Comparison of ENCODE assay signal across 20 cellular contexts in the genomic region with DNA sequence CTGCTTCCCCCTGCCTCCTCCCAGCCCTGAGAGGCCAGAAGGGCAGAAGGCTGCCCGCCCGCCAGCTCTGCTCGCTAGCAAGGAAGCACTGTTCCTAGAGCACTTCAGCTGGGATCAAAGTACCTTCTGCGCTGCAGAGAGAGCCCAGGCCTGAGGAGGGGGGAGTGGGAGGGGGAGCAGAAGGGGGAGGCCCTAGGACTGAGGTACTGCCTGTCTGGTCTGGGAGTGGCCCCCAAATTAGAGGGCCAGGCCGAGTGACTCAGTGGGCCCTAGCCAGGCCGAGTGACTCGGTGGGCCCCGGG. TPM values are rescaled to one million over a fixed set of nuclear protein-coding genes. Genes with fewer than 3 reads are reported as not detected.
DNase-seq lines count a peak whose midpoint lies in the region; ATAC-seq and TF ChIP-seq lines count a peak whose summit lies in the region.
"Had no signal": no experiment of that assay in that cellular context is flagged by ENCODE, and none has a peak within 500 bp of the region (broad histone marks: within the 10 kb centered on the region; RNA-seq: fewer than 3 reads in every experiment).

No MANE protein-coding gene starts in this region.

- POLR2A ChIA-PET in RWPE1 (lab: Yijun Ruan, JAX; ENCODE audit: low non-redundant PET), result no interaction called here

- H3K4me2 ChIP-seq in trophoblast cell (ENCODE audit: low read length), result no peak overlapping the region

- H3K79me1 ChIP-seq in trophoblast cell (ENCODE audit: low read length), result peaks cover 16% of the 10 kb centered on the region

- no peak overlapping the region for H3K14ac ChIP-seq in trophoblast cell (ENCODE audit: low read length)

- H3K4me1 ChIP-seq in lower lobe of right lung (peaks cover 4% of the 10 kb centered on the region), thoracic aorta (ENCODE audit: control insufficient read depth in 1 of 2, low read depth in 2 of 2) (peaks cover 15 to 70% of the 10 kb centered on the region in 2 donors), trophoblast cell (ENCODE audit: control insufficient read depth in 1 of 2, insufficient read depth in 2 of 2, low read length in 2 of 2) (peaks cover 7 to 16% of the 10 kb centered on the region in 2 experiments)

- H3K18ac ChIP-seq in trophoblast cell (ENCODE audit: low read length), result no peak overlapping the region

- no peak overlapping the region for H2BK12ac ChIP-seq in trophoblast cell (ENCODE audit: low read length)

- intact Hi-C loops in lower lobe of right lung (cut with DNase I), result no loop called here

- H3K36me3 Mint-ChIP-seq in effector memory CD8-positive, alpha-beta T cell (ENCODE audit: insufficient read depth), result no peaks in the 10 kb centered on the region
- H3K36me3 Mint-ChIP-seq: CD8-positive, alpha-beta T cell had no signal

- H3K4me3 Mint-ChIP-seq in effector memory CD8-positive, alpha-beta T cell, result no peak overlapping the region
- H3K4me3 Mint-ChIP-seq: CD8-positive, alpha-beta T cell had no signal

- no peak overlapping the region for H3K4ac ChIP-seq in trophoblast cell (ENCODE audit: low read depth, low read length)

- H3K4me1 Mint-ChIP-seq in effector memory CD8-positive, alpha-beta T cell (ENCODE audit: low read depth in 2 of 2), result no peaks in the 10 kb centered on the region

- TF ChIP-seq CTCF in RWPE1 (conservative IDR thresholded peaks at IDR 0.05; ENCODE audit: low read depth) (no peak), lower lobe of right lung (IDR thresholded peaks at IDR 0.05) (no peak), thoracic aorta (IDR thresholded peaks at IDR 0.05) (no peak)

- no peak overlapping the region for H2BK5ac ChIP-seq in trophoblast cell (ENCODE audit: low read depth, low read length, poor library complexity)

- no peaks in the 10 kb centered on the region for H3K79me2 ChIP-seq in trophoblast cell (ENCODE audit: control insufficient read depth, insufficient read depth, low read length, poor library complexity)

- H2AK5ac ChIP-seq in trophoblast cell (ENCODE audit: low read length), result no peak overlapping the region

- no peak overlapping the region for H4K91ac ChIP-seq in trophoblast cell (ENCODE audit: low read depth, low read length)

- peak overlapping the region; percentile 92 for H3K27ac ChIP-seq in RWPE1
- H3K27ac ChIP-seq in lower lobe of right lung, result peak overlapping the region; percentile 49
- peak overlapping the region; percentile 50 to 95 for H3K27ac ChIP-seq in thoracic aorta
- H3K27ac ChIP-seq in trophoblast cell (ENCODE audit: low read depth, low read length), result no peak overlapping the region
- H3K27ac ChIP-seq: 22Rv1 had no signal

- H2BK120ac ChIP-seq in trophoblast cell (ENCODE audit: insufficient read depth, low read length, poor library complexity), result no peak overlapping the region

- no peaks in the 10 kb centered on the region for H3K9me3 ChIP-seq in lower lobe of right lung
- no peaks in the 10 kb centered on the region for H3K9me3 ChIP-seq in thoracic aorta
- no peaks in the 10 kb centered on the region for H3K9me3 ChIP-seq in trophoblast cell (ENCODE audit: insufficient read depth, low read depth, low read length)

- H3K9ac ChIP-seq in trophoblast cell (ENCODE audit: low read length), result no peak overlapping the region

- no CpG with 5 or more reads among the region's 8 CpGs for WGBS in trophoblast cell (ENCODE audit: extremely low coverage, insufficient coverage, insufficient read length)

- H3K27ac Mint-ChIP-seq in effector memory CD8-positive, alpha-beta T cell, result no peak overlapping the region
- H3K27ac Mint-ChIP-seq: CD8-positive, alpha-beta T cell had no signal

- H3K27me3 ChIP-seq in lower lobe of right lung (ENCODE audit: low read depth) (no peaks in the 10 kb centered on the region), thoracic aorta (replicated peaks; ENCODE audit: insufficient read depth) (no peaks in the 10 kb centered on the region), trophoblast cell (ENCODE audit: insufficient read depth, low read length) (no peaks in the 10 kb centered on the region)

- no peak for ATAC-seq in lower lobe of right lung
- ATAC-seq in thoracic aorta (ENCODE audit: insufficient number of reproducible peaks, low FRiP score, low read depth), result no peak
- no peak for ATAC-seq in effector memory CD8-positive, alpha-beta T cell (replicated peaks)
- ATAC-seq in HG02763 (IDR thresholded peaks at IDR 0.05; ENCODE audit: unreplicated experiment), result no peak
- ATAC-seq: CD8-positive, alpha-beta T cell had no signal

- no peak overlapping the region for H2AFZ ChIP-seq in trophoblast cell (ENCODE audit: insufficient read depth, low read length, poor library complexity)

- H3K23ac ChIP-seq in trophoblast cell (ENCODE audit: low read length), result no peak overlapping the region

- peaks cover 0 to 16% of the 10 kb centered on the region in 2 donors for H3K27me3 Mint-ChIP-seq in effector memory CD8-positive, alpha-beta T cell

- DNase-seq in DMS53 (lab: John Stamatoyannopoulos, UW), result peak; percentile 9
- no peak for DNase-seq in DMS53 treated with DMSO at 0.1 percent for 48 hours (lab: John Stamatoyannopoulos, UW; ENCODE audit: unreplicated experiment)
- DNase-seq in RWPE1 (ENCODE audit: low spot score), result no peak
- DNase-seq in lower lobe of right lung, result no peak
- no peak for DNase-seq in thoracic aorta (ENCODE audit: low spot score)
- no peak for DNase-seq in effector memory CD8-positive, alpha-beta T cell
- DNase-seq in trophoblast cell, result no peak
- DNase-seq: Calu3; CD8-positive, alpha-beta T cell; KG1; NCI-H1105 treated with DMSO at 0.1 percent for 48 hours; NCI-H1694; NCI-H2081 treated with DMSO at 0.1 percent for 48 hours; NCI-H510A; NCI-H82; SIG-M5 had no signal

- H3K36me3 ChIP-seq in lower lobe of right lung (no peaks in the 10 kb centered on the region), thoracic aorta (no peaks in the 10 kb centered on the region), trophoblast cell (ENCODE audit: control insufficient read depth in 1 of 2, insufficient read depth in 2 of 2, low read length in 2 of 2) (no peaks in the 10 kb centered on the region)

- CTCF ChIA-PET in RWPE1 (lab: Yijun Ruan, JAX), result interaction anchor here (0.6 to 0.9 kb wide), 2 partner anchors 15 to 22 kb away, joined by 3 to 4 read pairs; partner anchors contain the start of gene HAUS7

- no peaks in the 10 kb centered on the region for H3K9me3 Mint-ChIP-seq in effector memory CD8-positive, alpha-beta T cell
- H3K9me3 Mint-ChIP-seq: CD8-positive, alpha-beta T cell had no signal

- H4K8ac ChIP-seq in trophoblast cell (ENCODE audit: low read depth, low read length), result no peak overlapping the region

- H4K12ac ChIP-seq in trophoblast cell (ENCODE audit: low read depth, low read length), result no peak overlapping the region

- no peak overlapping the region for H3K4me3 ChIP-seq in lower lobe of right lung
- H3K4me3 ChIP-seq in thoracic aorta, result no peak overlapping the region
- no peak overlapping the region for H3K4me3 ChIP-seq in trophoblast cell (ENCODE audit: low read depth, low read length)

RNA-seq across cellular contexts. Expression of gene BGN, which starts 2.7 kb away (rescaled TPM):
- total RNA-seq in lower lobe of right lung (157 TPM), thoracic aorta (1,000 to 10,000 TPM; 1,777 to 1,907 TPM)
- 47.2 and 52.2 TPM in 2 replicates for polyA plus RNA-seq in trophoblast cell (2013)
- total RNA-seq: Calu3; CD8-positive, alpha-beta T cell had no signal

RNA-seq across cellular contexts. Expression of gene HAUS7, which starts 21.7 kb away (rescaled TPM):
- total RNA-seq in lower lobe of right lung (22.7 TPM), thoracic aorta (100 to 1,000 TPM; 111 TPM)
- 20.9 and 21.1 TPM in 2 replicates for polyA plus RNA-seq in trophoblast cell (2013)

RNA-seq across cellular contexts. Expression of gene ATP2B3, which starts 25.3 kb away (rescaled TPM):
- not detected for total RNA-seq in lower lobe of right lung
- total RNA-seq in thoracic aorta, result under 1 TPM; 0.68 to 0.85 TPM
- polyA plus RNA-seq in trophoblast cell (2013), result 2.6 and 2.8 TPM in 2 replicates
- total RNA-seq: Calu3; CD8-positive, alpha-beta T cell; RPMI7951 had no signal

RNA-seq across cellular contexts. Expression of gene TREX2, which starts 46.2 kb away (rescaled TPM):
- total RNA-seq in lower lobe of right lung (0.80 TPM), thoracic aorta (10 to 100 TPM; 22.1 to 24.8 TPM)
- polyA plus RNA-seq in trophoblast cell (2013), result 0.12 and 0.18 TPM in 2 replicates
- total RNA-seq: RPMI7951 had no signal
- polyA plus RNA-seq: AG04450 had no signal

Comparison
In these comparisons a context has a peak if more than half of its experiments do, and no peak if none do; other contexts are left out.
1. RNA of gene BGN, which starts 2.7 kb away (total RNA-seq): 1,777 to 1,907 TPM in thoracic aorta; 157 TPM in lower lobe of right lung (single experiment); every median in the first group is over 10 times any median in the second.